In the genomic region with DNA sequence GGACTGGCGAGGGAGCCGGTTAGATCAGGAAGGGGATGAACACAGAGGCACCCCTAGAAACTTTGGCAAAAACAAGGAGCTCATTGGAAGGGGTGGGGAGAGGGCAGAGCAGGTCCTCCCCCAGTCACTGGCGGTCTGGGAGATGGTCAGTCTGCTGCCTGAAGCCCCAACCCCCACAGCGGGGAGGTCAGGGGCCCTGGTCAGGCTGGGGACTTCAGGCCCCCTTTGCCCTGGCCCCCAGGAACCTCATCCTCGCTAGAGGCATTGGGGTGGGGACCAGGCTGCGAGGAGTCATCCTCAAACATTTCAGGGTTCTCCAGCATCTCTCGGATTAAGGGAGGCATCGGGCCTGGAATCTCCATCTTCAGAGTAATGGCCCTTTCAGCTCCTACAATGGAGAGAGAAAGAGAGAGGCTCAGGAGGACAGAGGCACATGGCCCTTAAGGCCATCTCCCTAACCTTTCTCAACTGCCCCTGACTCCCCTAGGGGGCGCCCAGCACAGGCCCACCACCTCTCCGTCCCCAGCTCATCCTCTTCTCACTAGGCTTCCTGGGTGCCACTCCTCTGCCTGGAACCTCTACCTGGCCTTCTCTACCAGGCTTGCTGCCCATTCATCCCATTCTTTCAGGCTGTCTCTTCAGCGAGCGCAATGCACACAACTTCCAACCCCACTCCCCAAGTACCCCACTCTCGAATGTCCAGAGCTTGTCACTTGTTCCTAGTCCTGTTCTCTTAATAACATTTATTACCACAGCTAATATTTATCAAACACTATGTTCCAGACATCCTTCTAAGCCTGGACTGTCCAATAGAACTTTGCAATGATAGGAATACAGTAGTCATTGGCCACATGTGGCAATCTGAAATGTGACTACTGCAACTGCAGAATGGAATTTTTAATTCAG, we compare ENCODE assay signal across 10 cellular contexts. TPM values are rescaled to one million over a fixed set of nuclear protein-coding genes. Genes with fewer than 3 reads are reported as not detected.
DNase-seq lines count a peak whose midpoint lies in the region; ATAC-seq and TF ChIP-seq lines count a peak whose summit lies in the region.
"Had no signal": no experiment of that assay in that cellular context is flagged by ENCODE, and none has a peak within 500 bp of the region (broad histone marks: within the 10 kb centered on the region; RNA-seq: fewer than 3 reads in every experiment).

No MANE protein-coding gene starts in this region.

- H3K27ac ChIP-seq in foreskin keratinocyte: no peak overlapping the region

- ATAC-seq in foreskin keratinocyte: no peak
- ATAC-seq: gastroesophageal sphincter had no signal

- DNase-seq in AML-193 (lab: John Stamatoyannopoulos, UW) (peak; percentile 14 to 18), GM10266 (ENCODE audit: extremely low spot score) (no peak), SK-MEL-5 (ENCODE audit: low read depth, low spot score) (peak; percentile 40), foreskin keratinocyte (no peak), NCI-H2227 (lab: John Stamatoyannopoulos, UW; ENCODE audit: unreplicated experiment) (no peak), OCI-M2 (lab: John Stamatoyannopoulos, UW; ENCODE audit: unreplicated experiment) (no peak), DMS153 (lab: John Stamatoyannopoulos, UW) (no peak)
- DNase-seq in central memory CD4-positive, alpha-beta T cell: no peak
- DNase-seq: NCI-H2171 had no signal

- H3K27me3 ChIP-seq in foreskin keratinocyte: no peaks in the 10 kb centered on the region
- H3K27me3 ChIP-seq: gastroesophageal sphincter had no signal

- TF ChIP-seq CTCF in GM10266 (IDR thresholded peaks at IDR 0.05; ENCODE audit: control insufficient read depth, insufficient read depth, low read depth, missing control alignments) (peak; percentile 54), foreskin keratinocyte (conservative IDR thresholded peaks at IDR 0.05) (peak; percentile 42)

- peaks cover 4% of the 10 kb centered on the region for H3K4me1 ChIP-seq in foreskin keratinocyte

- in situ Hi-C loops in SK-MEL-5 (cut with HindIII; ENCODE audit: low pct_unique_long_range_greater_than_20kb, low sequenced_read_pairs): no loop called here

RNA-seq across cellular contexts. Expression of a gene that starts 4.7 kb away (rescaled TPM):
- 18.8 and 29.2 TPM in 2 replicates for total RNA-seq in SK-MEL-5 (2014; rRNA removed; shearing (Covaris generic))
- polyA plus RNA-seq in SK-MEL-5 (2015; cell fraction: cytosol; rRNA removed): 16.3 and 18.5 TPM in 2 replicates
- polyA plus RNA-seq in SK-MEL-5 (2015; cell fraction: nucleus; rRNA removed): 87.1 and 96.7 TPM in 2 replicates
- total RNA-seq in foreskin keratinocyte: 0.14 and 0.32 TPM in 2 replicates
- 0.15 and 0.17 TPM in 2 replicates for polyA plus RNA-seq in foreskin keratinocyte

RNA-seq across cellular contexts. Expression of a gene that starts 20.3 kb away (rescaled TPM):
- 5.6 and 7.0 TPM in 2 replicates for total RNA-seq in SK-MEL-5 (2014; rRNA removed; shearing (Covaris generic))
- polyA plus RNA-seq in SK-MEL-5 (2015; cell fraction: cytosol; rRNA removed): 22.1 and 28.0 TPM in 2 replicates
- polyA plus RNA-seq in SK-MEL-5 (2015; cell fraction: nucleus; rRNA removed): 14.9 and 19.2 TPM in 2 replicates
- total RNA-seq in foreskin keratinocyte: 32.8 and 33.3 TPM in 2 replicates
- polyA plus RNA-seq in foreskin keratinocyte: 26.3 and 29.2 TPM in 2 replicates

RNA-seq across cellular contexts. Expression of a gene that starts 31.0 kb away (rescaled TPM):
- 1.7 and 6.1 TPM in 2 replicates for total RNA-seq in SK-MEL-5 (2014; rRNA removed; shearing (Covaris generic))
- 1.8 and 3.2 TPM in 2 replicates for polyA plus RNA-seq in SK-MEL-5 (2015; cell fraction: cytosol; rRNA removed)
- polyA plus RNA-seq in SK-MEL-5 (2015; cell fraction: nucleus; rRNA removed): 135 and 157 TPM in 2 replicates
- 4.1 and 4.4 TPM in 2 replicates for total RNA-seq in foreskin keratinocyte
- polyA plus RNA-seq in foreskin keratinocyte: 3.0 and 3.1 TPM in 2 replicates

RNA-seq across cellular contexts. Expression of a gene that starts 31.2 kb away (rescaled TPM):
- total RNA-seq in SK-MEL-5 (2014; rRNA removed; shearing (Covaris generic)): 11.7 and 16.6 TPM in 2 replicates
- polyA plus RNA-seq in SK-MEL-5 (2015; cell fraction: cytosol; rRNA removed): 12.4 and 15.3 TPM in 2 replicates
- 87.2 and 91.0 TPM in 2 replicates for polyA plus RNA-seq in SK-MEL-5 (2015; cell fraction: nucleus; rRNA removed)
- 11.0 and 11.7 TPM in 2 replicates for total RNA-seq in foreskin keratinocyte
- 3.7 and 4.6 TPM in 2 replicates for polyA plus RNA-seq in foreskin keratinocyte

RNA-seq across cellular contexts. Expression of a gene that starts 56.4 kb away (rescaled TPM):
- total RNA-seq in SK-MEL-5 (2014; rRNA removed; shearing (Covaris generic)): 8.3 and 9.2 TPM in 2 replicates
- 19.1 and 25.2 TPM in 2 replicates for polyA plus RNA-seq in SK-MEL-5 (2015; cell fraction: cytosol; rRNA removed)
- 77.0 and 80.6 TPM in 2 replicates for polyA plus RNA-seq in SK-MEL-5 (2015; cell fraction: nucleus; rRNA removed)
- 15.0 and 18.7 TPM in 2 replicates for total RNA-seq in foreskin keratinocyte
- polyA plus RNA-seq in foreskin keratinocyte: 6.8 and 8.9 TPM in 2 replicates

Comparison
In these comparisons a context has a peak if more than half of its experiments do, and no peak if none do; other contexts are left out.
1. DNase-seq: peak in AML-193 (2 of 2) and SK-MEL-5 (single experiment); none in GM10266 (single experiment), foreskin keratinocyte (0 of 2), NCI-H2227 (single experiment), OCI-M2 (single experiment), DMS153 (single experiment) and central memory CD4-positive, alpha-beta T cell (single experiment).
2. RNA of a gene that starts 4.7 kb away (total RNA-seq): 18.8 to 29.2 TPM in SK-MEL-5; 0.14 to 0.32 TPM in foreskin keratinocyte; every median in the first group is over 10 times any median in the second.